In genomic region chr4:183139972-183140570, GRCh38 we compare ENCODE assay signal across 21 cellular contexts. TPM values are rescaled to one million over a fixed set of nuclear protein-coding genes. Genes with fewer than 3 reads are reported as not detected.
A peak's percentile ranks its signal among the peaks of the same experiment; 100 is the strongest.
DNase-seq lines count a peak whose midpoint lies in the region; ATAC-seq, FAIRE-seq and TF ChIP-seq lines count a peak whose summit lies in the region.
"Had no signal": no experiment of that assay in that cellular context is flagged by ENCODE, and none has a peak within 500 bp of the region (broad histone marks: within the 10 kb centered on the region; RNA-seq: fewer than 3 reads in every experiment).

No MANE protein-coding gene starts in this region.

- ATAC-seq in Panc1, result peak; percentile 31; the same call in 1 of the 2 replicates
- no peak for ATAC-seq in HG03139 (IDR thresholded peaks at IDR 0.05; ENCODE audit: unreplicated experiment)
- ATAC-seq in HG02885 (IDR thresholded peaks at IDR 0.05; ENCODE audit: poor library complexity, unreplicated experiment), result no peak
- ATAC-seq: HCT116 had no signal

- H3K4me1 ChIP-seq in Panc1 (ENCODE audit: control insufficient read depth, insufficient read depth, low read length), result peaks cover 42% of the 10 kb centered on the region
- peaks cover 43% of the 10 kb centered on the region for H3K4me1 ChIP-seq in astrocyte (ENCODE audit: insufficient read depth, low read length)
- peaks cover 0 to 8% of the 10 kb centered on the region in 2 experiments for H3K4me1 ChIP-seq in trophoblast cell (ENCODE audit: control insufficient read depth in 1 of 2, insufficient read depth in 2 of 2, low read length in 2 of 2)

- TF ChIP-seq CTCF in Panc1 (IDR thresholded peaks at IDR 0.05), result no peak
- no peak for TF ChIP-seq CTCF in astrocyte (IDR thresholded peaks at IDR 0.05; ENCODE audit: insufficient read depth, low read depth, low read length)
- TF ChIP-seq CTCF in CD14-positive monocyte (IDR thresholded peaks at IDR 0.05), result no peak

- no peak overlapping the region for H2BK120ac ChIP-seq in trophoblast cell (ENCODE audit: insufficient read depth, low read length, poor library complexity)

- DNase-seq in ELR (ENCODE audit: low read depth) (peak; percentile 62), Panc1 (ENCODE audit: low read depth, low spot score) (no peak), astrocyte (ENCODE audit: low read depth) (peak; percentile 58), trophoblast cell (no peak), CD14-positive monocyte (ENCODE audit: low spot score) (no peak)
- DNase-seq: DMS79 treated with DMSO at 0.1 percent for 48 hours, KBM-7, NCI-H1105, NCI-H1694, NCI-H2107, NCI-H510A, NCI-H748 treated with DMSO at 0.1 percent for 48 hours, OCI-M1, RPMI8226, SIG-M5 had no signal

- H3K4me2 ChIP-seq in astrocyte (ENCODE audit: low read length), result peak overlapping the region; percentile 63
- no peak overlapping the region for H3K4me2 ChIP-seq in trophoblast cell (ENCODE audit: low read length)
- H3K4me2 ChIP-seq: A549, BLaER1 had no signal

- H2BK5ac ChIP-seq in trophoblast cell (ENCODE audit: low read depth, low read length, poor library complexity), result no peak overlapping the region

- H3K4me3 Mint-ChIP-seq in astrocyte (ENCODE audit: unreplicated experiment), result no peak overlapping the region
- no peak overlapping the region for H3K4me3 Mint-ChIP-seq in CD14-positive monocyte

- no peak for FAIRE-seq in astrocyte (lab: Jason Lieb, UNC)
- FAIRE-seq: A549, G401.6 had no signal

- no peak overlapping the region for H4K12ac ChIP-seq in trophoblast cell (ENCODE audit: low read depth, low read length)

- H3K9me3 ChIP-seq in Panc1 (ENCODE audit: control insufficient read depth, insufficient read depth, low read depth, low read length), result no peaks in the 10 kb centered on the region
- H3K9me3 ChIP-seq in astrocyte (ENCODE audit: insufficient read depth, low read depth, low read length), result no peaks in the 10 kb centered on the region
- no peaks in the 10 kb centered on the region for H3K9me3 ChIP-seq in trophoblast cell (ENCODE audit: insufficient read depth, low read depth, low read length)
- H3K9me3 ChIP-seq: A549, BLaER1 had no signal

- no peak overlapping the region for H3K18ac ChIP-seq in trophoblast cell (ENCODE audit: low read length)

- no peaks in the 10 kb centered on the region for H3K9me3 Mint-ChIP-seq in astrocyte (ENCODE audit: unreplicated experiment)
- H3K9me3 Mint-ChIP-seq in CD14-positive monocyte, result peaks cover 0 to 4% (median 0%) of the 10 kb centered on the region in 7 donors

- no peak overlapping the region for H2AK5ac ChIP-seq in trophoblast cell (ENCODE audit: low read length)

- H3K4ac ChIP-seq in trophoblast cell (ENCODE audit: low read depth, low read length), result peak overlapping the region; percentile 40

- no peak overlapping the region for H2BK12ac ChIP-seq in trophoblast cell (ENCODE audit: low read length)

- H3K79me1 ChIP-seq in trophoblast cell (ENCODE audit: low read length), result no peaks in the 10 kb centered on the region

- no peak overlapping the region for H4K91ac ChIP-seq in trophoblast cell (ENCODE audit: low read depth, low read length)

- peak overlapping the region; percentile 36 for H3K9ac ChIP-seq in astrocyte (ENCODE audit: low read length)
- H3K9ac ChIP-seq in trophoblast cell (ENCODE audit: low read length), result no peak overlapping the region
- H3K9ac ChIP-seq: BLaER1 had no signal

- no peak overlapping the region for H3K4me3 ChIP-seq in Panc1 (ENCODE audit: low read depth in 2 of 2, low read length in 2 of 2)
- H3K4me3 ChIP-seq in astrocyte (ENCODE audit: insufficient read depth, low read depth, low read length), result no peak overlapping the region
- no peak overlapping the region for H3K4me3 ChIP-seq in trophoblast cell (ENCODE audit: low read depth, low read length)
- H3K4me3 ChIP-seq: A549, BLaER1 had no signal

- no TSS peak for BruUV-seq in Panc1 (replicated peaks; lab: Mats Ljungman, UMichigan)

- POLR2A ChIA-PET in Panc1 (lab: Charles Lee), result no interaction called here

- WGBS in trophoblast cell (ENCODE audit: extremely low coverage, insufficient coverage, insufficient read length), result no CpG with 5 or more reads among the region's 9 CpGs

- H3K79me2 ChIP-seq in astrocyte (ENCODE audit: insufficient read depth, low read length) (peaks cover 91% of the 10 kb centered on the region), trophoblast cell (ENCODE audit: control insufficient read depth, insufficient read depth, low read length, poor library complexity) (peaks cover 1% of the 10 kb centered on the region)

- no peak overlapping the region for H3K23ac ChIP-seq in trophoblast cell (ENCODE audit: low read length)

- H4K8ac ChIP-seq in trophoblast cell (ENCODE audit: low read depth, low read length), result no peak overlapping the region

- H3K27me3 ChIP-seq in Panc1 (ENCODE audit: control insufficient read depth, insufficient read depth, low read length) (no peaks in the 10 kb centered on the region), astrocyte (ENCODE audit: insufficient read depth, low read length) (no peaks in the 10 kb centered on the region), trophoblast cell (ENCODE audit: insufficient read depth, low read length) (no peaks in the 10 kb centered on the region)
- H3K27me3 ChIP-seq: BLaER1 had no signal

- in situ Hi-C loops in Panc1 (cut with HindIII; ENCODE audit: low pct_unique_long_range_greater_than_20kb, low sequenced_read_pairs), result no loop called here

- no peak overlapping the region for H2AFZ ChIP-seq in astrocyte (ENCODE audit: low read depth, low read length)
- no peak overlapping the region for H2AFZ ChIP-seq in trophoblast cell (ENCODE audit: insufficient read depth, low read length, poor library complexity)

- peak overlapping the region; percentile 6 for H3K27ac Mint-ChIP-seq in astrocyte (ENCODE audit: unreplicated experiment)
- no peak overlapping the region for H3K27ac Mint-ChIP-seq in CD14-positive monocyte

- no peaks in the 10 kb centered on the region for H3K27me3 Mint-ChIP-seq in astrocyte (ENCODE audit: low read depth, unreplicated experiment)
- peaks cover 0 to 1% (median 0%) of the 10 kb centered on the region in 3 donors for H3K27me3 Mint-ChIP-seq in CD14-positive monocyte (ENCODE audit: low read depth in 3 of 3)

- peaks cover 15% of the 10 kb centered on the region for H4K20me1 ChIP-seq in astrocyte (ENCODE audit: insufficient read depth, low read length)

- H3K4me1 Mint-ChIP-seq in astrocyte (ENCODE audit: low read depth, unreplicated experiment) (peaks cover 36% of the 10 kb centered on the region), CD14-positive monocyte (peaks cover 7% of the 10 kb centered on the region)

- H3K36me3 ChIP-seq in Panc1 (ENCODE audit: control insufficient read depth, insufficient read depth, low read length) (no peaks in the 10 kb centered on the region), astrocyte (ENCODE audit: insufficient read depth, low read length) (no peaks in the 10 kb centered on the region), trophoblast cell (ENCODE audit: control insufficient read depth in 1 of 2, insufficient read depth in 2 of 2, low read length in 2 of 2) (no peaks in the 10 kb centered on the region)
- H3K36me3 ChIP-seq: BLaER1 had no signal

- H3K27ac ChIP-seq in Panc1 (ENCODE audit: low read length), result peak overlapping the region; percentile 59; the same call in 1 of the 2 replicates
- peak overlapping the region; percentile 82 for H3K27ac ChIP-seq in astrocyte (ENCODE audit: low read depth, low read length)
- no peak overlapping the region for H3K27ac ChIP-seq in trophoblast cell (ENCODE audit: low read depth, low read length)
- H3K27ac ChIP-seq: A549, BLaER1 had no signal

- H3K36me3 Mint-ChIP-seq in astrocyte (ENCODE audit: low read depth, unreplicated experiment), result peaks cover 2% of the 10 kb centered on the region
- H3K36me3 Mint-ChIP-seq in CD14-positive monocyte, result no peaks in the 10 kb centered on the region

- CTCF ChIA-PET in Panc1 (lab: Charles Lee), result no interaction called here

- intact Hi-C loops in Panc1 (cut with micrococcal nuclease; ENCODE audit: unreplicated experiment), result no loop called here
- intact Hi-C loops in CD14-positive monocyte (cut with micrococcal nuclease), result no loop called here

- H3K14ac ChIP-seq in trophoblast cell (ENCODE audit: low read length), result no peak overlapping the region

RNA-seq across cellular contexts. Expression of gene WWC2, which starts 41.0 kb away (rescaled TPM):
- total RNA-seq in Panc1 (2021; ENCODE audit: unreplicated experiment), result 80.3 TPM
- polyA plus RNA-seq in Panc1 (2012; ENCODE audit: insufficient read length), result 30.8 TPM
- total RNA-seq in astrocyte, result 51.6 and 62.6 TPM in 2 replicates
- 21.6 and 22.7 TPM in 2 replicates for polyA plus RNA-seq in trophoblast cell (2013)
- polyA plus RNA-seq in CD14-positive monocyte, result 1 to 10 TPM; 1.9 to 2.9 TPM

Comparison
In these comparisons a context has a peak if more than half of its experiments do, and no peak if none do; other contexts are left out.
1. DNase-seq: peak in ELR (single experiment) and astrocyte (single experiment); none in Panc1 (single experiment), trophoblast cell (0 of 2) and CD14-positive monocyte (single experiment).